In genomic region chr6:119348308-119349040, GRCh38 we compare ENCODE assay signal across 1 cellular context.
A peak's percentile ranks its signal among the peaks of the same experiment; 100 is the strongest.
TF ChIP-seq lines count a peak whose summit lies in the region.

No MANE protein-coding gene starts in this region.

TF ChIP-seq in HepG2, 621 proteins besides CTCF, POLR2A, EP300 and RAD21 (continued from another document and continues in another):
- TF ChIP-seq HINFP (CRISPR knock-in tag; IDR thresholded peaks at IDR 0.05; ENCODE audit: low read depth) = no peak
- TF ChIP-seq NKX3-1 (CRISPR knock-in tag; IDR thresholded peaks at IDR 0.05) = no peak
- peak; percentile 62 for TF ChIP-seq SRSF1 (optimal IDR thresholded peaks at IDR 0.05; ENCODE audit: low read depth, low read length)
- no peak for TF ChIP-seq ZNF749 (CRISPR knock-in tag; IDR thresholded peaks at IDR 0.05; ENCODE audit: borderline replicate concordance)
- TF ChIP-seq ZNF790 (CRISPR knock-in tag; IDR thresholded peaks at IDR 0.05; ENCODE audit: borderline replicate concordance) = no peak
- TF ChIP-seq UBTF (CRISPR knock-in tag; IDR thresholded peaks at IDR 0.05) = peak; percentile 84
- TF ChIP-seq MYC (CRISPR knock-in tag; IDR thresholded peaks at IDR 0.05; ENCODE audit: borderline replicate concordance) = peak; percentile 71; the same call in 1 of the 2 replicates
- TF ChIP-seq DZIP1 (CRISPR knock-in tag; IDR thresholded peaks at IDR 0.05) = no peak; the same call in 1 of the 2 replicates
- TF ChIP-seq AGO2 (optimal IDR thresholded peaks at IDR 0.05; ENCODE audit: low read depth, low read length) = no peak
- TF ChIP-seq TAF1 (CRISPR knock-in tag; IDR thresholded peaks at IDR 0.05) = 0 out of 2 replicates have a peak, but pooled peaks have one; percentile 57
- TF ChIP-seq ZNF609 (CRISPR knock-in tag; IDR thresholded peaks at IDR 0.05; ENCODE audit: borderline replicate concordance) = peak; percentile 84; the same call in 1 of the 2 replicates
- no peak for TF ChIP-seq NAIF1 (CRISPR knock-in tag; IDR thresholded peaks at IDR 0.05; ENCODE audit: borderline replicate concordance)
- peak; percentile 31 for TF ChIP-seq ASH2L (IDR thresholded peaks at IDR 0.05; ENCODE audit: insufficient read length, low read depth, low read length)
- no peak for TF ChIP-seq ZNF251 (CRISPR knock-in tag; IDR thresholded peaks at IDR 0.05)
- TF ChIP-seq TRIM22 (IDR thresholded peaks at IDR 0.05) = no peak
- TF ChIP-seq CBX1 (IDR thresholded peaks at IDR 0.05; ENCODE audit: low read depth) = peak; percentile 70
- TF ChIP-seq SCMH1 (CRISPR knock-in tag; IDR thresholded peaks at IDR 0.05; ENCODE audit: borderline replicate concordance) = no peak
- no peak; the same call in 1 of the 2 replicates for TF ChIP-seq ZHX1 (CRISPR knock-in tag; IDR thresholded peaks at IDR 0.05; ENCODE audit: low read depth)
- no peak for TF ChIP-seq THAP11 (CRISPR knock-in tag; IDR thresholded peaks at IDR 0.05)
- TF ChIP-seq THRA (CRISPR knock-in tag; IDR thresholded peaks at IDR 0.05; ENCODE audit: borderline replicate concordance) = no peak; the same call in 1 of the 2 replicates
- TF ChIP-seq ZNF703 (CRISPR knock-in tag; IDR thresholded peaks at IDR 0.05; ENCODE audit: borderline replicate concordance) = peak; percentile 64; the same call in 1 of the 2 replicates
- no peak for TF ChIP-seq ZNF20 (CRISPR knock-in tag; IDR thresholded peaks at IDR 0.05)
- TF ChIP-seq NCOA1 (CRISPR knock-in tag; IDR thresholded peaks at IDR 0.05) = no peak
- TF ChIP-seq KLF12 (CRISPR knock-in tag; IDR thresholded peaks at IDR 0.05; ENCODE audit: borderline replicate concordance) = no peak; the same call in 1 of the 2 replicates
- TF ChIP-seq MTA3 (CRISPR knock-in tag; IDR thresholded peaks at IDR 0.05) = no peak
- TF ChIP-seq RORA (CRISPR knock-in tag; IDR thresholded peaks at IDR 0.05) = no peak
- no peak for TF ChIP-seq ZNF326 (CRISPR knock-in tag; IDR thresholded peaks at IDR 0.05; ENCODE audit: borderline replicate concordance)
- no peak for TF ChIP-seq E2F5 (CRISPR knock-in tag; conservative IDR thresholded peaks at IDR 0.05)
- TF ChIP-seq XRCC5 (optimal IDR thresholded peaks at IDR 0.05; ENCODE audit: low read length) = peak; percentile 36
- TF ChIP-seq KDM4B (CRISPR knock-in tag; IDR thresholded peaks at IDR 0.05) = no peak
- peak; percentile 49; the same call in 1 of the 2 replicates for TF ChIP-seq HOXD1 (CRISPR knock-in tag; IDR thresholded peaks at IDR 0.05)
- TF ChIP-seq ARNTL (CRISPR knock-in tag; IDR thresholded peaks at IDR 0.05) = no peak
- no peak for TF ChIP-seq HNRNPH1 (optimal IDR thresholded peaks at IDR 0.05; ENCODE audit: low read depth, low read length)
- TF ChIP-seq ETV5 (CRISPR knock-in tag; IDR thresholded peaks at IDR 0.05; ENCODE audit: borderline replicate concordance) = no peak
- no peak for TF ChIP-seq ELF4 (CRISPR knock-in tag; IDR thresholded peaks at IDR 0.05; ENCODE audit: borderline replicate concordance)
- no peak for TF ChIP-seq SYNCRIP (IDR thresholded peaks at IDR 0.05; ENCODE audit: insufficient read depth, low read depth, low read length)
- no peak for TF ChIP-seq DMAP1 (CRISPR knock-in tag; IDR thresholded peaks at IDR 0.05)
- no peak for TF ChIP-seq REL (CRISPR knock-in tag; conservative IDR thresholded peaks at IDR 0.05)
- no peak for TF ChIP-seq NFIB (CRISPR knock-in tag; IDR thresholded peaks at IDR 0.05; ENCODE audit: borderline replicate concordance)
- TF ChIP-seq MED13 (CRISPR knock-in tag; IDR thresholded peaks at IDR 0.05) = peak; percentile 25; the same call in 1 of the 2 replicates
- no peak for TF ChIP-seq LRRFIP1 (CRISPR knock-in tag; conservative IDR thresholded peaks at IDR 0.05)
- peak; percentile 93 for TF ChIP-seq HNF4G (IDR thresholded peaks at IDR 0.05; ENCODE audit: borderline replicate concordance, low read depth, low read length)
- peak; percentile 87 for TF ChIP-seq HNF4G (CRISPR knock-in tag; IDR thresholded peaks at IDR 0.05; ENCODE audit: borderline replicate concordance, low read depth)
